1 cellular context compared by ENCODE assay signal in genomic region chr9:87504938-87505337, GRCh38.
TF ChIP-seq lines count a peak whose summit lies in the region.

No MANE protein-coding gene starts in this region.

TF ChIP-seq in HCT116, 20 proteins besides CTCF, POLR2A, EP300 and RAD21 (continued from another document):
- TF ChIP-seq REST (IDR thresholded peaks at IDR 0.05; ENCODE audit: low read depth), result no peak
- no peak for TF ChIP-seq CBX3 (IDR thresholded peaks at IDR 0.05; ENCODE audit: low read depth)
